7 cellular contexts compared by ENCODE assay signal in the genomic region with DNA sequence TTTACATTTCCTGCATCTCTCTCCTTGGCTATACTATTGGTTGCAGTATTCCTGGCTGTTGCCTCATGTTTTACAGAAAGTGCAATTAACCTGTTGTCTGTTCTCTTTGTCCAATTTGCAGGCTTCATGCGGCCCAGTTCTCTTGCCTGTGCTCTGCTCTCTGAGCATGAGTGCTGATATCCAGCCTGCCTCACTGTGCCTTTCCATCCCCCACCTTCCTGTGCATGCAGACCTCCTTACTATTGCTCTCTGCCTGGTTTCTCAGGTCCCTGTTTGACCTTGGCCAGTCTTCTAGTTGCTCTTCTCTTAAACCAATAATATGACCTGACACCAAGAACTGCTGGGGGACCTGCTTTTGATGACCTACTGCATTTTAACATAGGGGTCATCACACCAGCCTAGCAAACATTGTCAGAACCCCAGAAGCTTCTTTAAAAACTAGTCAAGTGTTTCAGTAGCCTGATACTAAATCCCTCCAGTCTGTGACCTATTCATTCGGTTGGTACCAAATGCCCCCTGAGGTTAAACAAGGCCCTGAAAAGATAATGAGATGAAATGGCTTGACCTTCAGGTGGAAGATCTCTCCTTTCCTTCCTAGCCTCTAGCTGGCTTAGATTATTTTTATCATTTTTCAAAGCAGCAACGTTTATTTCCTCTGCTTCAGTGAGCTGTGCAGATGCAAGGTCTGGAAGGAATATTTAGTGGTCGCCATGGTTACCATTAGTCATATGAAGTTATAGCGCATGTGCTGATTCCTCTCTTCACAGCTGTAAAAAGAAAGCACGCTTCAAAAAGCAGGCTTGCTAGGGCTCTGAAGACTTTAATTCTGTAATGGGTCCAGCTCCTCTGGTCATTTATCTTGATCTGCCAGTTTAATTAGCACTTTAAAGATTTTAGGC.
DNase-seq lines count a peak whose midpoint lies in the region; ATAC-seq, FAIRE-seq and TF ChIP-seq lines count a peak whose summit lies in the region.

No MANE protein-coding gene starts in this region.

- in situ Hi-C loops in astrocyte of the cerebellum (cut with HindIII; ENCODE audit: low sequenced_read_pairs): no loop called here

- no peak for TF ChIP-seq CTCF in astrocyte of the cerebellum (IDR thresholded peaks at IDR 0.05; ENCODE audit: low read depth, low read length, missing control alignments)

- peak; percentile 66 for ATAC-seq in HG03469 (IDR thresholded peaks at IDR 0.05; ENCODE audit: unreplicated experiment)
- ATAC-seq in HG02759 (IDR thresholded peaks at IDR 0.05; ENCODE audit: unreplicated experiment): no peak

- no peak overlapping the region for H3K4me3 ChIP-seq in astrocyte of the cerebellum (ENCODE audit: low read depth, low read length)

- TF ChIP-seq POLR2A in GM12891 (IDR thresholded peaks at IDR 0.05; ENCODE audit: low read depth, low read length): no peak

- peak; percentile 65 for FAIRE-seq in GM12891 (lab: Jason Lieb, UNC)
- FAIRE-seq in islet of Langerhans (lab: Jason Lieb, UNC): peak; percentile 98

- DNase-seq in GM12891 (ENCODE audit: insufficient read length, low spot score): no peak
- DNase-seq in astrocyte of the cerebellum (ENCODE audit: low read depth): peak; percentile 95
- DNase-seq in superior temporal gyrus (ENCODE audit: extremely low spot score): peak; percentile 56
- DNase-seq in COR-L47 (lab: John Stamatoyannopoulos, UW): no peak

TF ChIP-seq in GM12891, 5 proteins besides CTCF, POLR2A, EP300 and RAD21:
- TF ChIP-seq SPI1 (IDR thresholded peaks at IDR 0.05; ENCODE audit: low read depth, low read length) (no peak), PAX5 (IDR thresholded peaks at IDR 0.05; ENCODE audit: insufficient read depth, low read length, severe bottlenecking) (no peak)

Comparison
In these comparisons a context has a peak if more than half of its experiments do, and no peak if none do; other contexts are left out.
1. DNase-seq: peak in astrocyte of the cerebellum (single experiment) and superior temporal gyrus (single experiment); none in GM12891 (single experiment) and COR-L47 (single experiment).